8 cellular contexts compared by ENCODE assay signal in genomic region chr1:15848929-15849774, GRCh38. TPM values are rescaled to one million over a fixed set of nuclear protein-coding genes. Genes with fewer than 3 reads are reported as not detected.
DNase-seq lines count a peak whose midpoint lies in the region; ATAC-seq and TF ChIP-seq lines count a peak whose summit lies in the region.

No MANE protein-coding gene starts in this region.

- H3K27ac ChIP-seq in adipose tissue (ENCODE audit: low read depth, low read length): peak overlapping the region; percentile 76
- H3K27ac ChIP-seq in heart right ventricle: peak overlapping the region; percentile 91 to 99 (median 96)
- peak overlapping the region; percentile 94 for H3K27ac ChIP-seq in trophoblast cell (ENCODE audit: low read depth, low read length)

- peaks cover 19% of the 10 kb centered on the region for H3K79me2 ChIP-seq in trophoblast cell (ENCODE audit: control insufficient read depth, insufficient read depth, low read length, poor library complexity)

- H3K4me1 ChIP-seq in heart right ventricle (peaks cover 4 to 73% (median 64%) of the 10 kb centered on the region in 9 donors), trophoblast cell (ENCODE audit: control insufficient read depth in 1 of 2, insufficient read depth in 2 of 2, low read length in 2 of 2) (peaks cover 0 to 1% of the 10 kb centered on the region in 2 experiments)

- peak overlapping the region; percentile 59 for H2AFZ ChIP-seq in trophoblast cell (ENCODE audit: insufficient read depth, low read length, poor library complexity)

- peak overlapping the region; percentile 91 for H3K9ac ChIP-seq in trophoblast cell (ENCODE audit: low read length)

- H2AK5ac ChIP-seq in trophoblast cell (ENCODE audit: low read length): peak overlapping the region; percentile 12

- no peak for TF ChIP-seq CTCF in heart right ventricle (IDR thresholded peaks at IDR 0.05)

- peak overlapping the region; percentile 83 for H2BK120ac ChIP-seq in trophoblast cell (ENCODE audit: insufficient read depth, low read length, poor library complexity)

- peak overlapping the region; percentile 95 for H3K4ac ChIP-seq in trophoblast cell (ENCODE audit: low read depth, low read length)

- in situ Hi-C loops in G401 (cut with HindIII; ENCODE audit: low sequenced_read_pairs): no loop called here

- peak overlapping the region; percentile 81 for H2BK5ac ChIP-seq in trophoblast cell (ENCODE audit: low read depth, low read length, poor library complexity)

- H4K8ac ChIP-seq in trophoblast cell (ENCODE audit: low read depth, low read length): peak overlapping the region; percentile 71

- ATAC-seq in heart right ventricle (peak; percentile 11 to 66 (median 60)), HG03457 (IDR thresholded peaks at IDR 0.05; ENCODE audit: unreplicated experiment) (no peak)

- WGBS in adipose tissue, 3 donors: 0 to 1% (median 1%) methylated on average over 39 to 44 of the region's 44 CpGs
- WGBS in heart right ventricle, 2 donors: 0% methylated on average over 44 of the region's 44 CpGs
- WGBS in trophoblast cell (ENCODE audit: extremely low coverage, insufficient coverage, insufficient read length): no CpG with 5 or more reads among the region's 44 CpGs

- no peak overlapping the region for H2BK12ac ChIP-seq in trophoblast cell (ENCODE audit: low read length)

- no peaks in the 10 kb centered on the region for H3K27me3 ChIP-seq in heart right ventricle
- H3K27me3 ChIP-seq in trophoblast cell (ENCODE audit: insufficient read depth, low read length): no peaks in the 10 kb centered on the region

- H3K36me3 ChIP-seq in heart right ventricle (no peaks in the 10 kb centered on the region), trophoblast cell (ENCODE audit: control insufficient read depth in 1 of 2, insufficient read depth in 2 of 2, low read length in 2 of 2) (no peaks in the 10 kb centered on the region)

- H3K18ac ChIP-seq in trophoblast cell (ENCODE audit: low read length): peak overlapping the region; percentile 94

- H3K14ac ChIP-seq in trophoblast cell (ENCODE audit: low read length): peak overlapping the region; percentile 77

- no peak overlapping the region for H3K23ac ChIP-seq in trophoblast cell (ENCODE audit: low read length)

- H3K4me3 ChIP-seq in heart right ventricle (peak overlapping the region; percentile 68 to 95 (median 88)), trophoblast cell (ENCODE audit: low read depth, low read length) (peak overlapping the region; percentile 92)

- DNase-seq in G401 (ENCODE audit: low spot score) (peak; percentile 88), NCI-H1105 treated with DMSO at 0.1 percent for 48 hours (lab: John Stamatoyannopoulos, UW) (peak; percentile 92), SKM-1 treated with dmso at 0.1 percent for 144 hours (lab: John Stamatoyannopoulos, UW; ENCODE audit: unreplicated experiment) (peak; percentile 30), heart right ventricle (peak; percentile 77 to 83), trophoblast cell (peak; percentile 89), ureter (ENCODE audit: low spot score) (peak; percentile 89)

- peak overlapping the region; percentile 89 for H4K91ac ChIP-seq in trophoblast cell (ENCODE audit: low read depth, low read length)

- H3K9me3 ChIP-seq in heart right ventricle: no peaks in the 10 kb centered on the region
- H3K9me3 ChIP-seq in trophoblast cell (ENCODE audit: insufficient read depth, low read depth, low read length): no peaks in the 10 kb centered on the region

- H3K79me1 ChIP-seq in trophoblast cell (ENCODE audit: low read length): peaks cover 24% of the 10 kb centered on the region

- H4K12ac ChIP-seq in trophoblast cell (ENCODE audit: low read depth, low read length): peak overlapping the region; percentile 83

- intact Hi-C loops in heart right ventricle (cut with DNase I): loop anchor here in 5 of 10 donors (1.0 to 5.0 kb wide), 4 partner anchors 14 to 38 kb away; no protein-coding TSS in a partner anchor

- peak overlapping the region; percentile 84 for H3K4me2 ChIP-seq in trophoblast cell (ENCODE audit: low read length)

RNA-seq across cellular contexts. Expression of gene SPEN, which starts 1.6 kb away (rescaled TPM):
- total RNA-seq in G401 (2014; rRNA removed; shearing (Covaris generic)): 1.5 and 2.4 TPM in 2 replicates
- polyA plus RNA-seq in adipose tissue: 10 to 100 TPM; 15.7 to 28.8 (median 20.2) TPM
- total RNA-seq in heart right ventricle: 10 to 100 TPM; 24.1 to 34.4 (median 28.1) TPM
- 10 to 100 TPM; 11.2 to 12.4 TPM for polyA plus RNA-seq in heart right ventricle
- 21.2 and 21.4 TPM in 2 replicates for polyA plus RNA-seq in trophoblast cell (2013)
- total RNA-seq in ureter: 85.2 TPM

RNA-seq across cellular contexts. Expression of gene UQCRHL, which starts 41.7 kb away (rescaled TPM):
- 6.0 and 6.8 TPM in 2 replicates for total RNA-seq in G401 (2014; rRNA removed; shearing (Covaris generic))
- polyA plus RNA-seq in adipose tissue (1 to 10 TPM; 1.2 to 3.4 (median 2.6) TPM), heart right ventricle (1 to 10 TPM; 4.5 to 8.6 TPM)
- total RNA-seq in heart right ventricle (1 to 10 TPM; 2.1 to 6.3 (median 3.2) TPM), ureter (0.96 TPM)
- 2.1 TPM in 2 replicates for polyA plus RNA-seq in trophoblast cell (2013)

Comparison
In these comparisons a context has a peak if more than half of its experiments do, and no peak if none do; other contexts are left out.
1. DNase-seq: peak in every context shown above with its lines; median percentile 92 in NCI-H1105 treated with DMSO at 0.1 percent for 48 hours; 89 in trophoblast cell; 89 in ureter; 88 in G401; 80 in heart right ventricle; 30 in SKM-1 treated with dmso at 0.1 percent for 144 hours.